ENCODE assay signal across 8 cellular contexts in the genomic region with DNA sequence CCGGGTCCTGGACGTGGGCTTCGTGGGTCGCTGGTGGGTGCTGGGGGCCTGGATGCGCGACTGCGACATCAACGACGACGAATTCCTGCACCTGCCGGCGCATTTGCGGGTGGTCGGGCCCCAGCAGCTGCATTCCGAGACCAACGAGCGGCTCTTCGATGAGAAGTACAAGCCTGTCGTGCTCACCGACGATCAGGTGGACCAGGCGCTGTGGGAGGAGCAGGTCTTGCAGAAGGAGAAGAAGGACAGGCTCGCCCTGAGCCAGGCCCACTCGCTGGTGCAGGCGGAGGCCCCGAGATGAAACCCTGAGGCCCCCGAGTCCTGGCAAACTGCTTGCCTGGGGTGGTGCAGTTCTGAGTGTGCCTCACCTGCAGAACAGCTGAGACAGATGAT. TPM values are rescaled to one million over a fixed set of nuclear protein-coding genes. Genes with fewer than 3 reads are reported as not detected.
DNase-seq lines count a peak whose midpoint lies in the region; ATAC-seq and TF ChIP-seq lines count a peak whose summit lies in the region.

No MANE protein-coding gene starts in this region.

- POLR2A ChIA-PET in activated B cell treated with CpG ODN at 0.5 μM for 24 hours (lab: Charles Lee), result interaction anchor here (0.6 kb wide), 4 partner anchors 12 to 823 kb away, joined by 3 to 5 read pairs (median 4); partner anchors contain the start of gene SWSAP1

- DNase-seq in DMS53 (lab: John Stamatoyannopoulos, UW) (peak; percentile 45), DMS53 treated with DMSO at 0.1 percent for 48 hours (lab: John Stamatoyannopoulos, UW; ENCODE audit: unreplicated experiment) (no peak), activated B cell treated with CpG ODN at 0.5 μM for 24 hours (no peak), NCI-H187 (lab: John Stamatoyannopoulos, UW) (no peak), NCI-H1694 treated with DMSO at 0.1 percent for 48 hours (lab: John Stamatoyannopoulos, UW) (no peak)

- CTCF ChIA-PET in activated B cell treated with CpG ODN at 0.5 μM for 24 hours (lab: Charles Lee), result interaction anchor here (0.9 kb wide), 1 partner anchor 65 kb away, joined by 3 read pairs; no protein-coding TSS in a partner anchor

- TF ChIP-seq CTCF in activated B cell treated with CpG ODN at 0.5 μM for 24 hours (IDR thresholded peaks at IDR 0.05), result no peak

- ATAC-seq in activated B cell treated with CpG ODN at 0.5 μM for 24 hours (ENCODE audit: low read depth) (no peak), GM19351 (IDR thresholded peaks at IDR 0.05; ENCODE audit: unreplicated experiment) (no peak)
- no peak for ATAC-seq in stimulated activated memory B cell treated with anti-CD40 and anti-IgM and Interleukin-4, amounts not matched to agents 10 μg/mL and 1 μg/mL and 100 μg/mL, for 72 hours

- intact Hi-C loops in activated B cell treated with CpG ODN at 0.5 μM for 24 hours (cut with micrococcal nuclease), result loop anchor here (5.0 kb wide), 1 partner anchor 33 kb away; the partner anchor contains the start of gene SMARCA4

- no peaks in the 10 kb centered on the region for H3K9me3 ChIP-seq in iPS-15b (ENCODE audit: control insufficient read depth, insufficient read depth, low read length)

- peaks cover 16% of the 10 kb centered on the region for H3K36me3 ChIP-seq in iPS-15b (ENCODE audit: control insufficient read depth, insufficient read depth, low read length)

- H3K4me1 Mint-ChIP-seq in activated B cell treated with CpG ODN at 0.5 μM for 24 hours, result peaks cover 20% of the 10 kb centered on the region
- peaks cover 18% of the 10 kb centered on the region for H3K4me1 Mint-ChIP-seq in stimulated activated memory B cell treated with anti-CD40 and anti-IgM and Interleukin-4, amounts not matched to agents 10 μg/mL and 1 μg/mL and 100 μg/mL, for 72 hours

- H3K27me3 Mint-ChIP-seq in activated B cell treated with CpG ODN at 0.5 μM for 24 hours, result no peaks in the 10 kb centered on the region
- H3K27me3 Mint-ChIP-seq in stimulated activated memory B cell treated with anti-CD40 and anti-IgM and Interleukin-4, amounts not matched to agents 10 μg/mL and 1 μg/mL and 100 μg/mL, for 72 hours, result no peaks in the 10 kb centered on the region

- H3K27ac Mint-ChIP-seq in activated B cell treated with CpG ODN at 0.5 μM for 24 hours, result no peak overlapping the region
- H3K27ac Mint-ChIP-seq in stimulated activated memory B cell treated with anti-CD40 and anti-IgM and Interleukin-4, amounts not matched to agents 10 μg/mL and 1 μg/mL and 100 μg/mL, for 72 hours, result peak overlapping the region; percentile 83

- H3K36me3 Mint-ChIP-seq in activated B cell treated with CpG ODN at 0.5 μM for 24 hours (ENCODE audit: low read depth), result peaks cover 5% of the 10 kb centered on the region
- H3K36me3 Mint-ChIP-seq in stimulated activated memory B cell treated with anti-CD40 and anti-IgM and Interleukin-4, amounts not matched to agents 10 μg/mL and 1 μg/mL and 100 μg/mL, for 72 hours, result peaks cover 12% of the 10 kb centered on the region

- peak overlapping the region; percentile 60 for H3K9ac ChIP-seq in iPS-15b (ENCODE audit: low read depth, low read length)

- H3K27me3 ChIP-seq in iPS-15b (ENCODE audit: control insufficient read depth, insufficient read depth, low read length), result no peaks in the 10 kb centered on the region

- H3K4me3 ChIP-seq in iPS-15b (ENCODE audit: low read depth, low read length), result peak overlapping the region; percentile 85

- peaks cover 3% of the 10 kb centered on the region for H3K4me1 ChIP-seq in iPS-15b (ENCODE audit: control insufficient read depth, insufficient read depth, low read length)

- peak overlapping the region; percentile 92 for H3K4me3 Mint-ChIP-seq in activated B cell treated with CpG ODN at 0.5 μM for 24 hours
- H3K4me3 Mint-ChIP-seq in stimulated activated memory B cell treated with anti-CD40 and anti-IgM and Interleukin-4, amounts not matched to agents 10 μg/mL and 1 μg/mL and 100 μg/mL, for 72 hours, result peak overlapping the region; percentile 96

- H3K9me3 Mint-ChIP-seq in activated B cell treated with CpG ODN at 0.5 μM for 24 hours, result no peaks in the 10 kb centered on the region
- H3K9me3 Mint-ChIP-seq in stimulated activated memory B cell treated with anti-CD40 and anti-IgM and Interleukin-4, amounts not matched to agents 10 μg/mL and 1 μg/mL and 100 μg/mL, for 72 hours, result no peaks in the 10 kb centered on the region

RNA-seq across cellular contexts. Expression of gene TIMM29, which starts 0.8 kb away (rescaled TPM):
- total RNA-seq in activated B cell treated with CpG ODN at 0.5 μM for 24 hours, result 16.6 and 19.5 TPM in 2 replicates

RNA-seq across cellular contexts. Expression of gene YIPF2, which starts 1.0 kb away (rescaled TPM):
- 23.0 and 23.9 TPM in 2 replicates for total RNA-seq in activated B cell treated with CpG ODN at 0.5 μM for 24 hours

RNA-seq across cellular contexts. Expression of gene SMARCA4, which starts 31.4 kb away (rescaled TPM):
- total RNA-seq in activated B cell treated with CpG ODN at 0.5 μM for 24 hours, result 85.1 and 93.6 TPM in 2 replicates

RNA-seq across cellular contexts. Expression of gene CARM1, which starts 58.0 kb away (rescaled TPM):
- total RNA-seq in activated B cell treated with CpG ODN at 0.5 μM for 24 hours, result 32.3 and 39.1 TPM in 2 replicates
